ENCODE assay signal across 22 cellular contexts in the genomic region with DNA sequence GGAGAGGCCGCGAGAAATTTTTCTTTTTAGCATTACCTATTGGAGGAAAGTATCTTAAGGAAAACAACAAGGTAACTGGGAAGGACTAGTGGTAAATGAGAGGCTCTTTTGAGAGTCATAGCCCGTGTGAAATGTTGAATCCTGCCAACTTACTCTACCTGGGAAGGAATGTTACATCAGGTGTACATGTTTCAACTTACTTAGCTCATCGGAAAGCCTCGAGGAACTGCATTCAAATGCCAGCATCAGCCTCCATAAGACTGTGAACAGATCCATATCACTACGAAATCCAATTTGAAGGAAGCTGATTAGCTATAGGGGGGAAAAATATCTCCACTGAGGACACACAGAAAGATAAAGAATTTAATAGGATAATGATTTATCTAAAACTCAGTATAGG.
"Had no signal": no experiment of that assay in that cellular context is flagged by ENCODE, and none has a peak within 500 bp of the region (broad histone marks: within the 10 kb centered on the region; RNA-seq: fewer than 3 reads in every experiment).

No MANE protein-coding gene starts in this region.

- H3K27ac ChIP-seq: coronary artery, dorsolateral prefrontal cortex, gastrocnemius medialis, heart right ventricle had no signal

- H3K4me3 ChIP-seq: ascending aorta, coronary artery, dorsolateral prefrontal cortex, gastrocnemius medialis, heart right ventricle had no signal

- ATAC-seq: activated CD4-positive, alpha-beta T cell treated with anti-CD3 and anti-CD28 coated beads for 36 hours; activated CD8-positive, alpha-beta memory T cell treated with anti-CD3 and anti-CD28 coated beads, Interleukin-2, amount 10 ng/mL, durations not matched to agents 7 days and 5 days; activated CD8-positive, alpha-beta T cell treated with anti-CD3 and anti-CD28 coated beads, Interleukin-2, amount 10 ng/mL, durations not matched to agents 7 days and 5 days; gastrocnemius medialis; heart right ventricle had no signal

- H3K27me3 ChIP-seq: ascending aorta, gastrocnemius medialis, heart right ventricle had no signal

- H3K4me1 ChIP-seq: heart right ventricle had no signal

- DNase-seq: activated CD4-positive, alpha-beta memory T cell treated with anti-CD3 and anti-CD28 coated beads for 36 hours; activated CD4-positive, alpha-beta T cell treated with anti-CD3 and anti-CD28 coated beads for 36 hours; activated CD4-positive, alpha-beta T cell treated with anti-CD3 and anti-CD28 coated beads, Interleukin-2, amount 10 ng/mL, durations not matched to agents 24 days and 14 days; activated CD4-positive, CD25-positive, alpha-beta regulatory T cell; activated CD4-positive, CD25-positive, alpha-beta regulatory T cell treated with anti-CD3 and anti-CD28 coated beads, Interleukin-2, amount 50 U/mL, for 72 hours; activated CD8-positive, alpha-beta memory T cell treated with anti-CD3 and anti-CD28 coated beads, Interleukin-2, amount 10 ng/mL, durations not matched to agents 7 days and 5 days; activated CD8-positive, alpha-beta memory T cell treated with anti-CD3 and anti-CD28 coated beads, Interleukin-2, amount 50 U/mL, for 4 hours; activated CD8-positive, alpha-beta T cell treated with anti-CD3 and anti-CD28 coated beads, Interleukin-2, amount 10 ng/mL, durations not matched to agents 7 days and 5 days; activated effector memory CD4-positive, alpha-beta T cell treated with anti-CD3 and anti-CD28 coated beads, Interleukin-2, amount 50 U/mL, for 16 hours; activated naive CD4-positive, alpha-beta T cell treated with anti-CD3 and anti-CD28 coated beads for 36 hours; activated naive CD8-positive, alpha-beta T cell treated with anti-CD3 and anti-CD28 coated beads, Interleukin-2, amount 10 ng/mL, durations not matched to agents 7 days and 5 days; activated T-cell treated with anti-CD3 and anti-CD28 coated beads, Interleukin-2, amount 50 U/mL, for 1 hour; activated T-cell treated with anti-CD3 and anti-CD28 coated beads, Interleukin-2, amount 50 U/mL, for 48 hours; dorsolateral prefrontal cortex; effector memory CD4-positive, alpha-beta T cell; endodermal cell; foreskin fibroblast; gastrocnemius medialis; heart right ventricle; T-helper 2 cell had no signal
